8 cellular contexts compared by ENCODE assay signal in the genomic region with DNA sequence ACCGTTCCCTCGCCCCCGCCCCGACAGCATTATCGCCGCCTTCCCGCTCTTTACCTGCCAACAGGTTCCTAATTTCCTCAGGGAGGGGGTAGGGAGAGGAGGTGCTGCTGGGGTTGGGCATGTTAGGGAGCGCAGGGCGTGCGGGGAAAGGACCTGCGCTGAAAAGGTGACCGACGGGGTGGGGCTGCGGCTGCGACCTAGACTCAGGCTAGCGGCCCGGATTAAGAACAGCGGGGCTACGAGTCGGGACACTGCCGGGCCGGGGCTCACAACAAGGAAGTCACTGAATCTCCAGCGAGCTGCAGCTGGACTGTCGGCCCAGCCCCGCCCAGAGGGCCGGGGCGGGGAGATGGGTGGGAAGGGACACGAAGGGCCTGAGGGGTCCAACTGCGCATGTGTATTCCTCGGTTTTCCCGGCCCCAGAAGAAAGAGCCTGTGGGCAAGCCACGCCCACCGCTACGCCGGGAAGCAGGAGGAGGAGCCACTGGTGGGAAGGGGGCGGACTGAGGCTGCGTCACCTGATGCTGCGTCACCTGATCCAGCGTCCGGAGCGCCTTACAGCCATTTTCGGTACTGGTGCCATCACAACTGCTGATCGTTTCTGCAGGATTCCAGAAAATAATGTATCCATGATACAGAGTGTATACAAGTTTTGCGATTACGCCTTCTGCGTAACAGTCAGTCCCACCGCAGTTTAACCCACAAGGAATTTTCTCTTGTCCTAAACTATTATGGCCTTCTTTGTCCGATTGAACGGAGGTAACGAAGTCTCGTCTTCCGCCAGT. TPM values are rescaled to one million over a fixed set of nuclear protein-coding genes. Genes with fewer than 3 reads are reported as not detected.
A peak's percentile ranks its signal among the peaks of the same experiment; 100 is the strongest.
DNase-seq lines count a peak whose midpoint lies in the region; ATAC-seq and TF ChIP-seq lines count a peak whose summit lies in the region.

A gene with protein sequence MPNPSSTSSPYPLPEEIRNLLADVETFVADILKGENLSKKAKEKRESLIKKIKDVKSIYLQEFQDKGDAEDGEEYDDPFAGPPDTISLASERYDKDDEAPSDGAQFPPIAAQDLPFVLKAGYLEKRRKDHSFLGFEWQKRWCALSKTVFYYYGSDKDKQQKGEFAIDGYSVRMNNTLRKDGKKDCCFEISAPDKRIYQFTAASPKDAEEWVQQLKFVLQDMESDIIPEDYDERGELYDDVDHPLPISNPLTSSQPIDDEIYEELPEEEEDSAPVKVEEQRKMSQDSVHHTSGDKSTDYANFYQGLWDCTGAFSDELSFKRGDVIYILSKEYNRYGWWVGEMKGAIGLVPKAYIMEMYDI (minus strand): TSS at position 282 of the 785 bp plus-strand sequence. CDS start 161 bp downstream, at position 121.

- H3K27ac ChIP-seq in MM.1S (ENCODE audit: low read length) (peak within 1 kb of the TSS; percentile 83), gastroesophageal sphincter (peak within 1 kb of the TSS; percentile 82 to 95 (median 94)), neutrophil (peak within 1 kb of the TSS; percentile 100), substantia nigra (ENCODE audit: low read depth, low read length, poor library complexity, severe bottlenecking) (peak within 1 kb of the TSS; percentile 76)

- H3K27me3 ChIP-seq in H7 (ENCODE audit: control insufficient read depth, insufficient read depth, low read length) (peaks cover 13% of the 10 kb centered on the region), MM.1S (replicated peaks; ENCODE audit: insufficient read depth, low read length) (no peaks in the 10 kb centered on the region), gastroesophageal sphincter (no peaks in the 10 kb centered on the region), neutrophil (no peaks in the 10 kb centered on the region)

- H3K9me2 ChIP-seq in MM.1S (replicated peaks; ENCODE audit: insufficient read depth, low read length), result no peaks in the 10 kb centered on the region

- H3K4me2 ChIP-seq in MM.1S (ENCODE audit: low read depth, low read length), result peak within 1 kb of the TSS; percentile 73

- DNase-seq in H7 (peak; percentile 93), MM.1S (peak; percentile 98), SK-N-DZ (ENCODE audit: low spot score) (peak; percentile 94), substantia nigra (lab: John Stamatoyannopoulos, UW) (peak; percentile 58 to 98 (median 94))
- DNase-seq in activated naive CD4-positive, alpha-beta T cell treated with anti-CD3 and anti-CD28 coated beads, Interleukin-2, amount 50 U/mL, for 16 hours, result peak; percentile 71

- H3K79me2 ChIP-seq in MM.1S (ENCODE audit: low read length), result peaks cover 13% of the 10 kb centered on the region

- H3K36me3 ChIP-seq in ES-I3 (ENCODE audit: insufficient read depth, low read length) (no peaks in the 10 kb centered on the region), H7 (replicated peaks; ENCODE audit: control insufficient read depth, insufficient read depth, low read length) (no peaks in the 10 kb centered on the region), MM.1S (replicated peaks; ENCODE audit: insufficient read depth, low read length) (no peaks in the 10 kb centered on the region), gastroesophageal sphincter (no peaks in the 10 kb centered on the region), neutrophil (no peaks in the 10 kb centered on the region)

- no peak for TF ChIP-seq EP300 in gastroesophageal sphincter (IDR thresholded peaks at IDR 0.05)

- TF ChIP-seq CTCF in MM.1S (IDR thresholded peaks at IDR 0.05; ENCODE audit: low read length), result no peak
- no peak for TF ChIP-seq CTCF in gastroesophageal sphincter (IDR thresholded peaks at IDR 0.05)
- TF ChIP-seq CTCF in neutrophil (IDR thresholded peaks at IDR 0.05), result peak; percentile 33

- peaks cover 13% of the 10 kb centered on the region; the same call in 1 of the 2 replicates for H3F3A ChIP-seq in MM.1S (ENCODE audit: insufficient read depth, low read length)

- H3K9me3 ChIP-seq in ES-I3 (ENCODE audit: control insufficient read depth, insufficient read depth, low read length) (no peaks in the 10 kb centered on the region), MM.1S (replicated peaks; ENCODE audit: insufficient read depth, low read length) (no peaks in the 10 kb centered on the region), gastroesophageal sphincter (no peaks in the 10 kb centered on the region), neutrophil (no peaks in the 10 kb centered on the region)

- peak within 1 kb of the TSS; percentile 91 for H3K9ac ChIP-seq in ES-I3 (ENCODE audit: low read depth, low read length)
- peak within 1 kb of the TSS; percentile 73 for H3K9ac ChIP-seq in MM.1S (ENCODE audit: low read length)

- 0 to 2% methylated on average over 12 to 24 of the region's 52 CpGs for WGBS in gastroesophageal sphincter (ENCODE audit: low coverage in 1 of 2), 2 donors

- H2AFZ ChIP-seq in MM.1S (ENCODE audit: low read length), result peak within 1 kb of the TSS; percentile 93

- H3K4me3 ChIP-seq in H7 (ENCODE audit: insufficient read depth, low read depth, low read length) (peak within 1 kb of the TSS; percentile 58), MM.1S (ENCODE audit: low read length) (peak within 1 kb of the TSS; percentile 72), gastroesophageal sphincter (peak within 1 kb of the TSS; percentile 70 to 77), neutrophil (ENCODE audit: low read depth in 1 of 2, low read length in 1 of 2) (peak within 1 kb of the TSS; percentile 89 to 91)

- H3K4me1 ChIP-seq in ES-I3 (ENCODE audit: insufficient read depth, low read length) (no peaks in the 10 kb centered on the region), MM.1S (ENCODE audit: low read length) (peaks cover 4% of the 10 kb centered on the region; the same call in 1 of the 2 replicates), gastroesophageal sphincter (peaks cover 0 to 43% (median 2%) of the 10 kb centered on the region in 3 donors), neutrophil (ENCODE audit: control insufficient read depth in 1 of 2, insufficient read depth in 1 of 2, low read depth in 1 of 2, low read length in 1 of 2) (peaks cover 41 to 47% of the 10 kb centered on the region in 2 experiments)

- peak; percentile 99 for ATAC-seq in gastroesophageal sphincter

- no peaks in the 10 kb centered on the region for H4K20me1 ChIP-seq in MM.1S (ENCODE audit: insufficient read depth, low read length)

- TF ChIP-seq POLR2A in gastroesophageal sphincter (IDR thresholded peaks at IDR 0.05), result peak; percentile 96

RNA-seq across cellular contexts. Expression of the gene that starts here (rescaled TPM):
- 2.2 and 3.1 TPM in 2 replicates for total RNA-seq in H7 (2014; rRNA removed; shearing (Covaris generic))
- 1.1 and 3.4 TPM in 2 replicates for polyA plus RNA-seq in SK-N-DZ (2014; cell fraction: cytosol; rRNA removed)
- polyA plus RNA-seq in SK-N-DZ (2014; cell fraction: nucleus; rRNA removed), result 0.38 TPM in 1 of 2 replicates, not detected in the other
- total RNA-seq in gastroesophageal sphincter, result 10 to 100 TPM; 54.3 to 83.1 (median 76.1) TPM

Comparison
In these comparisons a context has a peak if more than half of its experiments do, and no peak if none do; other contexts are left out.
1. Peak in every context shown above with its lines: DNase-seq, ATAC-seq, H3K4me3 ChIP-seq and H3K27ac ChIP-seq.
2. RNA of the gene that starts here (total RNA-seq): 54.3 to 83.1 TPM in gastroesophageal sphincter; 2.2 to 3.1 TPM in H7; every median in the first group is over 10 times any median in the second.